10 cellular contexts compared by ENCODE assay signal in the genomic region with DNA sequence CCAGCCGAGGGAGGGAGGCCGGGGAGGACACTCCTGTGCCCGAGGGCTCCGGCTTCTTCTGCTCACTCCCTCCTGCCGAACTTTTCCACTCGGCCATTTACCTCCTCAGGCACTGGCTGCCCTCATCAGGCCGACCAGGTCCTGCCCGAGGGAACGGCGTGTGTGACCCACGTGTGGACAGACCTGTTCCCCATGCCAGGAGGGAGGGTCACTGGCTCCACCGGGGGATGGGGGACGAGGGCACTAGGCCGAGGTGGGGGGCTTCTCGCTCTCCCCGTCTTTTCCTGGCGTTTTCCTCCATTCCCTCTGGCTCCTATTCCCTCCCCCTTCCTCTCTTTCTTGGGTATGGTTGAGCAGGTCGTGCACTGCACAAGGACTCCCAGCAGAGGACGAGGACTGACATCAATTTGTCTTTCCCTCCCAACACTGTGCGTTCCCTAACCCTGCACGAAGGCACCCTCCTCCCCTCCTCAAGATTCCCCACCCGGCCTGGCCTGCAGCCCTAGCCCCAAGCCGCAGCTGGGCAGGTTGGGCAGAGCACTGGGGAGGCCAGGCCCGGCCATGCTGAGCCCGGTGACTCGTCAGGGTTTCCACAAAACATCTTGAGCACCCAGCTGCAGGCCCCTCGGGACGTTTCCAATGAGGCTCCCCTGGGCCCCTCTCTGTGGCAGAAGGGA. TPM values are rescaled to one million over a fixed set of nuclear protein-coding genes. Genes with fewer than 3 reads are reported as not detected.
DNase-seq lines count a peak whose midpoint lies in the region; ATAC-seq, FAIRE-seq and TF ChIP-seq lines count a peak whose summit lies in the region.
"Had no signal": no experiment of that assay in that cellular context is flagged by ENCODE, and none has a peak within 500 bp of the region (broad histone marks: within the 10 kb centered on the region; RNA-seq: fewer than 3 reads in every experiment).

No MANE protein-coding gene starts in this region.

- peaks cover 39 to 64% (median 47%) of the 10 kb centered on the region in 3 donors for H3K27me3 Mint-ChIP-seq in CD14-positive monocyte (ENCODE audit: low read depth in 3 of 3)
- peaks cover 11% of the 10 kb centered on the region for H3K27me3 Mint-ChIP-seq in HFFc6 (ENCODE audit: insufficient read depth)
- H3K27me3 Mint-ChIP-seq in naive B cell: no peaks in the 10 kb centered on the region

- H3K4me3 Mint-ChIP-seq in CD14-positive monocyte: peak overlapping the region; percentile 73 to 85
- peak overlapping the region; percentile 64 for H3K4me3 Mint-ChIP-seq in HFFc6
- peak overlapping the region; percentile 83 to 91 (median 86) for H3K4me3 Mint-ChIP-seq in naive B cell

- DNase-seq in CD14-positive monocyte (ENCODE audit: low spot score) (no peak), HFFc6 (peak; percentile 18), breast epithelium (ENCODE audit: low spot score in 2 of 2) (no peak), naive B cell (no peak), frontal cortex (ENCODE audit: low spot score in 2 of 2) (no peak), activated gamma-delta T cell (lab: John Stamatoyannopoulos, UW) (no peak)
- DNase-seq: NCI-H510A had no signal

- H3K4me1 Mint-ChIP-seq in CD14-positive monocyte: peaks cover 21% of the 10 kb centered on the region
- peaks cover 17% of the 10 kb centered on the region for H3K4me1 Mint-ChIP-seq in HFFc6 (ENCODE audit: low read depth)
- peaks cover 37 to 57% (median 47%) of the 10 kb centered on the region in 3 donors for H3K4me1 Mint-ChIP-seq in naive B cell

- H3K36me3 Mint-ChIP-seq in CD14-positive monocyte (peaks cover 20 to 31% of the 10 kb centered on the region in 2 donors), HFFc6 (ENCODE audit: low read depth) (no peaks in the 10 kb centered on the region), naive B cell (no peaks in the 10 kb centered on the region)

- H3K27me3 ChIP-seq in breast epithelium: peaks cover 2 to 34% of the 10 kb centered on the region in 2 donors

- intact Hi-C loops in CD14-positive monocyte (cut with micrococcal nuclease) (loop anchor here in 1 of 2 donors (10.0 kb wide), 1 partner anchor 50 kb away; a partner anchor contains a TSS), breast epithelium (cut with DNase I; ENCODE audit: low total_unique reads) (no loop called here)

- H3K4me3 ChIP-seq in breast epithelium: peak overlapping the region; percentile 29 to 69 (median 44)

- ATAC-seq in naive B cell (ENCODE audit: low read depth in 2 of 2): no peak
- no peak for ATAC-seq in HG02763 (IDR thresholded peaks at IDR 0.05; ENCODE audit: unreplicated experiment)
- no peak for ATAC-seq in GM18861 (IDR thresholded peaks at IDR 0.05; ENCODE audit: unreplicated experiment)

- peaks cover 8% of the 10 kb centered on the region for H3K36me3 ChIP-seq in breast epithelium

- peak overlapping the region in 2 of 7 donors; percentile 36 to 57 for H3K27ac Mint-ChIP-seq in CD14-positive monocyte
- peak overlapping the region; percentile 13; the same call in 1 of the 2 replicates for H3K27ac Mint-ChIP-seq in HFFc6
- peak overlapping the region in 5 of 6 donors; percentile 85 to 90 (median 85) for H3K27ac Mint-ChIP-seq in naive B cell

- no peak overlapping the region for H3K27ac ChIP-seq in breast epithelium

- peaks cover 0 to 17% of the 10 kb centered on the region in 2 donors for H3K4me1 ChIP-seq in breast epithelium

- FAIRE-seq in frontal cortex (lab: Jason Lieb, UNC): no peak

- no peak for TF ChIP-seq POLR2A in breast epithelium (IDR thresholded peaks at IDR 0.05)

- no peaks in the 10 kb centered on the region for H3K9me3 ChIP-seq in breast epithelium

- TF ChIP-seq CTCF in CD14-positive monocyte (IDR thresholded peaks at IDR 0.05) (no peak), HFFc6 (IDR thresholded peaks at IDR 0.05) (no peak), breast epithelium (IDR thresholded peaks at IDR 0.05) (no peak)

- H3K9me3 Mint-ChIP-seq in CD14-positive monocyte (peaks cover 0 to 10% (median 6%) of the 10 kb centered on the region in 7 donors), HFFc6 (no peaks in the 10 kb centered on the region), naive B cell (no peaks in the 10 kb centered on the region)

RNA-seq across cellular contexts. Expression of a gene that starts 3.2 kb away (rescaled TPM):
- polyA plus RNA-seq in CD14-positive monocyte (not detected), naive B cell (ENCODE audit: low read depth in 6 of 6) (1 to 10 TPM in 1 of 6 donors, under 1 TPM in 3, not detected in 2; 0.39 to 1.3 (median 0.86) TPM)
- not detected for total RNA-seq in HFFc6 (2021; fragmentation: NEBNext Ultra II Directional; extraction: Animal tissue kit (Norgen Biotek cat#: 25700))
- total RNA-seq in breast epithelium (not detected), frontal cortex (not detected)
- total RNA-seq: cerebellum had no signal

RNA-seq across cellular contexts. Expression of a gene that starts 15.7 kb away (rescaled TPM):
- polyA plus RNA-seq in CD14-positive monocyte (1,000 to 10,000 TPM; 2,092 to 2,376 TPM), naive B cell (ENCODE audit: low read depth in 6 of 6) (1,000 to 10,000 TPM; 1,408 to 2,468 (median 1,616) TPM)
- total RNA-seq in HFFc6 (2021; fragmentation: NEBNext Ultra II Directional; extraction: Animal tissue kit (Norgen Biotek cat#: 25700)): 100 to 1,000 TPM in 2 of 6 experiments, 10 to 100 TPM in 4; 29.0 to 228 (median 36.9) TPM
- total RNA-seq in breast epithelium (100 to 1,000 TPM; 138 to 194 (median 180) TPM), frontal cortex (24.9 TPM)

RNA-seq across cellular contexts. Expression of a gene that starts 27.8 kb away (rescaled TPM):
- polyA plus RNA-seq in CD14-positive monocyte (10 to 100 TPM in 1 of 2 donors, 1 to 10 TPM in 1; 9.0 to 12.2 TPM), naive B cell (ENCODE audit: low read depth in 6 of 6) (10 to 100 TPM in 5 of 6 donors, 1 to 10 TPM in 1; 9.7 to 36.1 (median 18.2) TPM)
- 10 to 100 TPM; 21.1 to 28.0 (median 24.0) TPM for total RNA-seq in HFFc6 (2021; fragmentation: NEBNext Ultra II Directional; extraction: Animal tissue kit (Norgen Biotek cat#: 25700))
- total RNA-seq in breast epithelium (10 to 100 TPM; 17.4 to 21.3 (median 19.0) TPM), frontal cortex (66.0 TPM)

RNA-seq across cellular contexts. Expression of a gene that starts 51.2 kb away (rescaled TPM):
- polyA plus RNA-seq in CD14-positive monocyte (1 to 10 TPM; 4.2 to 5.3 TPM), naive B cell (ENCODE audit: low read depth in 6 of 6) (1 to 10 TPM; 1.4 to 9.0 (median 5.9) TPM)
- total RNA-seq in HFFc6 (2021; fragmentation: NEBNext Ultra II Directional; extraction: Animal tissue kit (Norgen Biotek cat#: 25700)): not detected
- total RNA-seq in breast epithelium (under 1 TPM; 0.66 to 0.96 (median 0.73) TPM), frontal cortex (not detected)
- total RNA-seq: cerebellum had no signal
